Comparison of ENCODE assay signal across 12 cellular contexts in the genomic region with DNA sequence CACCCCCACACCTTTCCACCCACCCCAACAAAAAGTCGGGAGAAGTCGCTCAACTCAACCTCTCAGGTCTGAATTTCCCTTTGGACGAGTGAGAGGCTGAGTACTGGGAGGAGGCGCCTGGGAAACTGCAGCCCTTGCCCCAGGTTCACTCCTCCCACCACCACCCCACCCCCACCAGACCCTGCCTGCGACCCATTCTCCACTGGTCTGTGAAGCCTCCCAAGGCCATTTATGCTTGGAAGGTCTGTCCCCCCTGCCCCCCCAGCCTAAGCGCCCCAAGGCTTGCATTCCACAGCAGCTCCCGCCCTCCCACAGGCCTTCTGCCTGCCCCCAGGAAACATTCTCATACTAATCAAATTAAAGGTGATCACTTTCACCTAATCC. TPM values are rescaled to one million over a fixed set of nuclear protein-coding genes. Genes with fewer than 3 reads are reported as not detected.
DNase-seq lines count a peak whose midpoint lies in the region; TF ChIP-seq lines count a peak whose summit lies in the region.
"Had no signal": no experiment of that assay in that cellular context is flagged by ENCODE, and none has a peak within 500 bp of the region (broad histone marks: within the 10 kb centered on the region; RNA-seq: fewer than 3 reads in every experiment).

No MANE protein-coding gene starts in this region.

- H3K36me3 Mint-ChIP-seq in activated T-cell treated with anti-CD3 and anti-CD28 coated beads, Interleukin-2, amount 50 U/mL, for 24 hours (ENCODE audit: low read depth): peaks cover 19% of the 10 kb centered on the region

- H3K4me3 Mint-ChIP-seq in activated T-cell treated with anti-CD3 and anti-CD28 coated beads, Interleukin-2, amount 50 U/mL, for 24 hours: peak overlapping the region; percentile 59
- H3K4me3 Mint-ChIP-seq: H9 had no signal

- WGBS in stomach, 5 donors: 50 to 73% (median 53%) methylated on average over 4 to 7 of the region's 7 CpGs; no CpG with 5 or more reads in 1 of the 5 donors

- H3K4me1 ChIP-seq in SJCRH30: peaks cover 31% of the 10 kb centered on the region
- H3K4me1 ChIP-seq in iPS-15b (ENCODE audit: control insufficient read depth, insufficient read depth, low read length): peaks cover 28% of the 10 kb centered on the region
- H3K4me1 ChIP-seq in stomach: peaks cover 4 to 67% (median 33%) of the 10 kb centered on the region in 4 donors

- no peak for TF ChIP-seq POLR2A in stomach (IDR thresholded peaks at IDR 0.05)

- intact Hi-C loops in stomach (cut with DNase I; ENCODE audit: low total_unique reads): loop anchor here (5.0 kb wide), 1 partner anchor 109 kb away; no protein-coding TSS in a partner anchor

- peaks cover 11% of the 10 kb centered on the region for H3K27me3 Mint-ChIP-seq in activated T-cell treated with anti-CD3 and anti-CD28 coated beads, Interleukin-2, amount 50 U/mL, for 24 hours

- H3K9me3 ChIP-seq in SJCRH30 (replicated peaks) (no peaks in the 10 kb centered on the region), iPS-15b (ENCODE audit: control insufficient read depth, insufficient read depth, low read length) (no peaks in the 10 kb centered on the region), stomach (no peaks in the 10 kb centered on the region)
- H3K9me3 ChIP-seq: right atrium auricular region, SK-N-SH had no signal

- H3K9ac ChIP-seq in iPS-15b (ENCODE audit: low read depth, low read length): no peak overlapping the region
- H3K9ac ChIP-seq: SK-N-SH had no signal

- H3K27ac ChIP-seq in SJCRH30 (peak overlapping the region; percentile 57; the same call in 1 of the 2 replicates), stomach (peak overlapping the region in 4 of 5 donors; percentile 49 to 76 (median 67))

- H3K4me3 ChIP-seq in SJCRH30 (peak overlapping the region; percentile 45; the same call in 1 of the 2 replicates), iPS-15b (ENCODE audit: low read depth, low read length) (peak overlapping the region; percentile 13), stomach (peak overlapping the region in 1 of 4 donors; percentile 32)

- H3K27me3 ChIP-seq in SJCRH30 (no peaks in the 10 kb centered on the region), iPS-15b (ENCODE audit: control insufficient read depth, insufficient read depth, low read length) (peaks cover 6% of the 10 kb centered on the region), stomach (no peaks in the 10 kb centered on the region)
- H3K27me3 ChIP-seq: right atrium auricular region had no signal

- peak overlapping the region; percentile 91 for H3K27ac Mint-ChIP-seq in activated T-cell treated with anti-CD3 and anti-CD28 coated beads, Interleukin-2, amount 50 U/mL, for 24 hours
- H3K27ac Mint-ChIP-seq: H9 had no signal

- H3K9me3 Mint-ChIP-seq in activated T-cell treated with anti-CD3 and anti-CD28 coated beads, Interleukin-2, amount 50 U/mL, for 24 hours: no peaks in the 10 kb centered on the region

- no peaks in the 10 kb centered on the region for H3K36me3 ChIP-seq in SJCRH30
- H3K36me3 ChIP-seq in iPS-15b (ENCODE audit: control insufficient read depth, insufficient read depth, low read length): peaks cover 3% of the 10 kb centered on the region
- H3K36me3 ChIP-seq in stomach: peaks cover 0 to 13% (median 3%) of the 10 kb centered on the region in 4 donors
- H3K36me3 ChIP-seq: right atrium auricular region had no signal

- no peak for TF ChIP-seq EP300 in stomach (IDR thresholded peaks at IDR 0.05)

- H3K4me1 Mint-ChIP-seq in activated T-cell treated with anti-CD3 and anti-CD28 coated beads, Interleukin-2, amount 50 U/mL, for 24 hours (ENCODE audit: low read depth): peaks cover 80% of the 10 kb centered on the region

- DNase-seq in activated T-cell treated with anti-CD3 and anti-CD28 coated beads, Interleukin-2, amount 50 U/mL, for 24 hours: no peak
- no peak for DNase-seq in activated T-cell treated with anti-CD3 and anti-CD28 coated beads, Interleukin-2, amount 50 U/mL, for 1 hour
- DNase-seq in SJCRH30 (peak; percentile 54 to 62), stomach (no peak), NCI-H1048 (lab: John Stamatoyannopoulos, UW) (no peak), inferior parietal cortex (ENCODE audit: extremely low spot score) (no peak), NCI-H1436 (lab: John Stamatoyannopoulos, UW) (no peak)
- DNase-seq: H9, NCI-H524, SK-N-SH had no signal

- no peak for TF ChIP-seq CTCF in stomach (IDR thresholded peaks at IDR 0.05)

RNA-seq across cellular contexts. Expression of gene ELF4, which starts 27.2 kb away (rescaled TPM):
- total RNA-seq in SJCRH30 (2014; rRNA removed; shearing (Covaris generic)): 5.3 and 5.5 TPM in 2 replicates
- total RNA-seq in stomach: 10 to 100 TPM in 3 of 5 donors, 1 to 10 TPM in 2; 7.1 to 34.5 (median 19.6) TPM
- polyA plus RNA-seq in stomach: 10 to 100 TPM in 1 of 3 donors, 1 to 10 TPM in 2; 3.9 to 17.9 (median 7.0) TPM

Comparison
In these comparisons a context has a peak if more than half of its experiments do, and no peak if none do; other contexts are left out.
1. DNase-seq: peak in SJCRH30 (2 of 2); none in activated T-cell treated with anti-CD3 and anti-CD28 coated beads, Interleukin-2, amount 50 U/mL, for 24 hours (single experiment), activated T-cell treated with anti-CD3 and anti-CD28 coated beads, Interleukin-2, amount 50 U/mL, for 1 hour (single experiment), stomach (single experiment), NCI-H1048 (single experiment), inferior parietal cortex (single experiment) and NCI-H1436 (single experiment).